Comparison of ENCODE assay signal across 1 cellular context in the genomic region with DNA sequence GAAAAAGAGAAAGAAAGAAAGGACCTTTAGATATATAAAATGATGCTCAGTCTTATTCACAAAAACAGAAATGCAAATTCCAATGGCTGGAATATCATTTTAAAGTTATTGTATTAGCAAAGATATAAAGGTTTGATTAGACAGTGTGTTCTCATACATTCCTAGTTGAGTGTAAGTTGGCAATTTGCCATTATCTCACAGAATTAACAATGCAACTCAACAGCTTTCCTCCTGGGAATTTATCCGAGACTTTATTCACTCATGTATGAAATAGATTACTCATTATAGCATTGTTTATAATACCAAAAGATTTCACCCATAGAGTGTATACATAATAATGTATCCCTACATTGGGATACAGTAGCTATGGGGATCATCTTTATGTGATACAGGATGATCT.
TF ChIP-seq lines count a peak whose summit lies in the region.

No MANE protein-coding gene starts in this region.

TF ChIP-seq in SK-N-SH, 30 proteins besides CTCF, POLR2A, EP300 and RAD21 (continued from another document):
- TF ChIP-seq, protein P1, sequence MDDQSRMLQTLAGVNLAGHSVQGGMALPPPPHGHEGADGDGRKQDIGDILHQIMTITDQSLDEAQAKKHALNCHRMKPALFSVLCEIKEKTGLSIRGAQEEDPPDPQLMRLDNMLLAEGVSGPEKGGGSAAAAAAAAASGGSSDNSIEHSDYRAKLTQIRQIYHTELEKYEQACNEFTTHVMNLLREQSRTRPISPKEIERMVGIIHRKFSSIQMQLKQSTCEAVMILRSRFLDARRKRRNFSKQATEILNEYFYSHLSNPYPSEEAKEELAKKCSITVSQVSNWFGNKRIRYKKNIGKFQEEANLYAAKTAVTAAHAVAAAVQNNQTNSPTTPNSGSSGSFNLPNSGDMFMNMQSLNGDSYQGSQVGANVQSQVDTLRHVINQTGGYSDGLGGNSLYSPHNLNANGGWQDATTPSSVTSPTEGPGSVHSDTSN (IDR thresholded peaks at IDR 0.05): no peak
- no peak for TF ChIP-seq POLR2AphosphoS5 (IDR thresholded peaks at IDR 0.05; ENCODE audit: low read depth, low read length)
- no peak for TF ChIP-seq JUND (IDR thresholded peaks at IDR 0.05)
- no peak for TF ChIP-seq MEF2A (IDR thresholded peaks at IDR 0.05; ENCODE audit: borderline replicate concordance, low read depth)
